ENCODE assay signal across 22 cellular contexts in the genomic region with DNA sequence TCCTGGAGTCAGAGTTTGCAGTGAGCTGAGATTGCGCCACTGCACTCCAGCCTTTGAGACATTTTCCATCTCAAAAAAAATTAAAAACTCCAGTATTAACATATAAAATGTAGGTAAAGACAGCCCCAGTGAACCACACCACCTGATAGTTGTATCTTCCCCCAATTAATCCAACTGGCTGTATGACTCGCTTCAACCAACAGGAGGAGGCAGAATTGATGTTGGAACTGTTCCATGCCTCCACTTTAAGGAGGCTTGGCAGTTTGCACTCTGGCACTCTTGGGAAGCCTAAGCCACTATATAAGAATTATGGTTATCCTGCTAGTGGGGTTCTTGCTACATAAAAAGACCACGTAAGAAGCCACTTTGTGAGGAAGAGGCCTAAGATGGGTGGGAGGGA.
"Had no signal": no experiment of that assay in that cellular context is flagged by ENCODE, and none has a peak within 500 bp of the region (broad histone marks: within the 10 kb centered on the region; RNA-seq: fewer than 3 reads in every experiment).

No MANE protein-coding gene starts in this region.

- H3K9me3 Mint-ChIP-seq: dendritic cell treated with granulocyte-macrophage colony-stimulating factor and Interleukin-4, amounts not matched to agents 40 ng/mL and 50 ng/mL, for 4 days; immature natural killer cell had no signal

- H3K4me3 Mint-ChIP-seq: activated CD8-positive, alpha-beta memory T cell treated with anti-CD3 and anti-CD28 coated beads, Interleukin-2, amount 10 ng/mL, durations not matched to agents 7 days and 5 days; activated T-helper 17 cell treated with anti-CD3 and anti-CD28 coated beads, Interleukin-2, amount 50 U/mL, for 72 hours; dendritic cell treated with granulocyte-macrophage colony-stimulating factor and Interleukin-4, amounts not matched to agents 40 ng/mL and 50 ng/mL, for 4 days had no signal

- ATAC-seq: activated CD8-positive, alpha-beta memory T cell treated with anti-CD3 and anti-CD28 coated beads, Interleukin-2, amount 10 ng/mL, durations not matched to agents 7 days and 5 days; activated T-helper 17 cell treated with anti-CD3 and anti-CD28 coated beads, Interleukin-2, amount 50 U/mL, for 72 hours; left ventricle myocardium superior had no signal

- H3K9me3 ChIP-seq: esophagus muscularis mucosa, prostate gland, right atrium auricular region, tibial nerve had no signal

- DNase-seq: activated CD4-positive, alpha-beta T cell treated with anti-CD3 and anti-CD28 coated beads for 1 hour; activated CD8-positive, alpha-beta memory T cell treated with anti-CD3 and anti-CD28 coated beads, Interleukin-2, amount 10 ng/mL, durations not matched to agents 7 days and 5 days; activated naive CD4-positive, alpha-beta T cell; effector CD8-positive, alpha-beta T cell; immature natural killer cell; kidney glomerular epithelial cell; left ventricle myocardium superior; naive B cell; stimulated activated CD4-positive, alpha-beta T cell treated with anti-CD3 and anti-CD28 coated beads, Interleukin-12 subunit alpha, Interleukin-12 subunit beta, amount 100 ng/mL, for 4 hours; stimulated activated CD4-positive, alpha-beta T cell treated with anti-CD3 and anti-CD28 coated beads, Interleukin-1b, Interleukin-23, amount 100 ng/mL, for 48 hours; stimulated activated CD8-positive, alpha-beta memory T cell treated with anti-CD3 and anti-CD28 coated beads, Interleukin-4, amount 100 ng/mL, for 48 hours; stimulated activated naive CD4-positive, alpha-beta T cell; substantia nigra; T-helper 2 cell; WERI-Rb-1 had no signal

- H3K4me3 ChIP-seq: cardiac muscle cell, esophagus muscularis mucosa, prostate gland, right atrium auricular region, tibial nerve had no signal

- H3K27me3 Mint-ChIP-seq: activated CD8-positive, alpha-beta memory T cell treated with anti-CD3 and anti-CD28 coated beads, Interleukin-2, amount 10 ng/mL, durations not matched to agents 7 days and 5 days; activated T-helper 17 cell treated with anti-CD3 and anti-CD28 coated beads, Interleukin-2, amount 50 U/mL, for 72 hours; dendritic cell treated with granulocyte-macrophage colony-stimulating factor and Interleukin-4, amounts not matched to agents 40 ng/mL and 50 ng/mL, for 4 days; naive B cell had no signal

- H3K27ac Mint-ChIP-seq: activated CD8-positive, alpha-beta memory T cell treated with anti-CD3 and anti-CD28 coated beads, Interleukin-2, amount 10 ng/mL, durations not matched to agents 7 days and 5 days; activated T-helper 17 cell treated with anti-CD3 and anti-CD28 coated beads, Interleukin-2, amount 50 U/mL, for 72 hours; dendritic cell treated with granulocyte-macrophage colony-stimulating factor and Interleukin-4, amounts not matched to agents 40 ng/mL and 50 ng/mL, for 4 days had no signal

- H3K4me1 ChIP-seq: prostate gland had no signal

- H3K36me3 ChIP-seq: cardiac muscle cell, esophagus muscularis mucosa, prostate gland, right atrium auricular region had no signal

- H3K27me3 ChIP-seq: cardiac muscle cell, esophagus muscularis mucosa, right atrium auricular region, tibial nerve had no signal

- H3K27ac ChIP-seq: cardiac muscle cell, esophagus muscularis mucosa, prostate gland, right atrium auricular region, tibial nerve, WERI-Rb-1 had no signal
